1 cellular context compared by ENCODE assay signal in genomic region chr17:16969931-16970906, GRCh38.
TF ChIP-seq lines count a peak whose summit lies in the region.

No MANE protein-coding gene starts in this region.

TF ChIP-seq in A549, 52 proteins besides CTCF, POLR2A, EP300 and RAD21 (continued from another document):
- TF ChIP-seq, protein P1, sequence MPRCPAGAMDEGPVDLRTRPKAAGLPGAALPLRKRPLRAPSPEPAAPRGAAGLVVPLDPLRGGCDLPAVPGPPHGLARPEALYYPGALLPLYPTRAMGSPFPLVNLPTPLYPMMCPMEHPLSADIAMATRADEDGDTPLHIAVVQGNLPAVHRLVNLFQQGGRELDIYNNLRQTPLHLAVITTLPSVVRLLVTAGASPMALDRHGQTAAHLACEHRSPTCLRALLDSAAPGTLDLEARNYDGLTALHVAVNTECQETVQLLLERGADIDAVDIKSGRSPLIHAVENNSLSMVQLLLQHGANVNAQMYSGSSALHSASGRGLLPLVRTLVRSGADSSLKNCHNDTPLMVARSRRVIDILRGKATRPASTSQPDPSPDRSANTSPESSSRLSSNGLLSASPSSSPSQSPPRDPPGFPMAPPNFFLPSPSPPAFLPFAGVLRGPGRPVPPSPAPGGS (IDR thresholded peaks at IDR 0.05) = no peak
- no peak for TF ChIP-seq CEBPB (IDR thresholded peaks at IDR 0.05)
- TF ChIP-seq EHF (CRISPR knock-in tag; IDR thresholded peaks at IDR 0.05) = no peak
- TF ChIP-seq MYC (IDR thresholded peaks at IDR 0.05; ENCODE audit: borderline replicate concordance, low read length) = no peak
- no peak for TF ChIP-seq HOXB13 (CRISPR knock-in tag; IDR thresholded peaks at IDR 0.05; ENCODE audit: low read depth)
